Comparison of ENCODE assay signal across 2 cellular contexts in the genomic region with DNA sequence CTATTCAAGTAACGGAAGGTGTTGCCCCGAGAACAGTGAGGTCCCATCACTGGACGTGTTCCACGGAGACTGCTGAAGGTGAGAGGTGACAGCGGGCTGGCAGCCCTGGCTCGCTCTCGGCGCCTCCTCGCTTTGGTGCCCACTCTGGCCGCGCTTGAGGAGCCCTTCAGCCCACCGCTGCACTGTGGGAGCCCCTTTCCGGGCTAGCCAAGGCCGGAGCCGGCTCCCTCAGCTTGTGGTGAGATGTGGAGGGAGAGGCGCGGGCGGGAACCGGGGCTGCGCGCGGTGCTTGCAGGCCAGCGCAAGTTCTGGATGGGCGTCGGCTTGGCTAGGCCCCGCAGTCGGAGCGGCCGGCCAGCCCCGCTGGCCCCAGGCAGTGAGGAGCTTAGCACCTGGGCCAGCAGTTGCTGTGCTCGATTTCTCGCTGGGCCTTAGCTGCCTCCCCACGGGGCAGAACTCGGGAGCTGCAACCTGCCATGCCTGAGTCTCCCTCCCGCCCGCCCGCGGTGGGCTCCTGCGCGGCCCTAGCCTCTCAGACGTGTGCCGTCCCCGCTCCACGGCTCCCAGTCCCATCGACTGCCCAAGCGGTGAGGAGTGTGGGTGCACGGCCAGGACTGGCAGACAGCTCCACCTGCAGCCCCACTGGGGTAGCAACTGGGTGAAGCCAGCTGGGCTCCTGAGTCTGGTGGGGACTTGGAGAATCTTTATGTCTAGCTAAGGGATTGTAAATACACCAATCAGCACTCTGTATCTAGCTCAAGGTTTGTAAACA.
TF ChIP-seq lines count a peak whose summit lies in the region.

No MANE protein-coding gene starts in this region.

TF ChIP-seq in SK-N-SH, 30 proteins besides CTCF, POLR2A, EP300 and RAD21 (continued from another document):
- TF ChIP-seq, protein P1, sequence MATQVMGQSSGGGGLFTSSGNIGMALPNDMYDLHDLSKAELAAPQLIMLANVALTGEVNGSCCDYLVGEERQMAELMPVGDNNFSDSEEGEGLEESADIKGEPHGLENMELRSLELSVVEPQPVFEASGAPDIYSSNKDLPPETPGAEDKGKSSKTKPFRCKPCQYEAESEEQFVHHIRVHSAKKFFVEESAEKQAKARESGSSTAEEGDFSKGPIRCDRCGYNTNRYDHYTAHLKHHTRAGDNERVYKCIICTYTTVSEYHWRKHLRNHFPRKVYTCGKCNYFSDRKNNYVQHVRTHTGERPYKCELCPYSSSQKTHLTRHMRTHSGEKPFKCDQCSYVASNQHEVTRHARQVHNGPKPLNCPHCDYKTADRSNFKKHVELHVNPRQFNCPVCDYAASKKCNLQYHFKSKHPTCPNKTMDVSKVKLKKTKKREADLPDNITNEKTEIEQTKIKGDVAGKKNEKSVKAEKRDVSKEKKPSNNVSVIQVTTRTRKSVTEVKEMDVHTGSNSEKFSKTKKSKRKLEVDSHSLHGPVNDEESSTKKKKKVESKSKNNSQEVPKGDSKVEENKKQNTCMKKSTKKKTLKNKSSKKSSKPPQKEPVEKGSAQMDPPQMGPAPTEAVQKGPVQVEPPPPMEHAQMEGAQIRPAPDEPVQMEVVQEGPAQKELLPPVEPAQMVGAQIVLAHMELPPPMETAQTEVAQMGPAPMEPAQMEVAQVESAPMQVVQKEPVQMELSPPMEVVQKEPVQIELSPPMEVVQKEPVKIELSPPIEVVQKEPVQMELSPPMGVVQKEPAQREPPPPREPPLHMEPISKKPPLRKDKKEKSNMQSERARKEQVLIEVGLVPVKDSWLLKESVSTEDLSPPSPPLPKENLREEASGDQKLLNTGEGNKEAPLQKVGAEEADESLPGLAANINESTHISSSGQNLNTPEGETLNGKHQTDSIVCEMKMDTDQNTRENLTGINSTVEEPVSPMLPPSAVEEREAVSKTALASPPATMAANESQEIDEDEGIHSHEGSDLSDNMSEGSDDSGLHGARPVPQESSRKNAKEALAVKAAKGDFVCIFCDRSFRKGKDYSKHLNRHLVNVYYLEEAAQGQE (IDR thresholded peaks at IDR 0.05; ENCODE audit: low read depth, low read length): no peak
- TF ChIP-seq GABPA (IDR thresholded peaks at IDR 0.05; ENCODE audit: low read depth) (no peak), FOXM1 (IDR thresholded peaks at IDR 0.05; ENCODE audit: low read depth) (no peak), FOSL2 (IDR thresholded peaks at IDR 0.05; ENCODE audit: borderline replicate concordance, low read depth) (no peak), SIN3A (IDR thresholded peaks at IDR 0.05; ENCODE audit: borderline replicate concordance, low read depth, low read length) (no peak), NRF1 (IDR thresholded peaks at IDR 0.05; ENCODE audit: low read depth, low read length) (no peak)
- TF ChIP-seq, protein P2, sequence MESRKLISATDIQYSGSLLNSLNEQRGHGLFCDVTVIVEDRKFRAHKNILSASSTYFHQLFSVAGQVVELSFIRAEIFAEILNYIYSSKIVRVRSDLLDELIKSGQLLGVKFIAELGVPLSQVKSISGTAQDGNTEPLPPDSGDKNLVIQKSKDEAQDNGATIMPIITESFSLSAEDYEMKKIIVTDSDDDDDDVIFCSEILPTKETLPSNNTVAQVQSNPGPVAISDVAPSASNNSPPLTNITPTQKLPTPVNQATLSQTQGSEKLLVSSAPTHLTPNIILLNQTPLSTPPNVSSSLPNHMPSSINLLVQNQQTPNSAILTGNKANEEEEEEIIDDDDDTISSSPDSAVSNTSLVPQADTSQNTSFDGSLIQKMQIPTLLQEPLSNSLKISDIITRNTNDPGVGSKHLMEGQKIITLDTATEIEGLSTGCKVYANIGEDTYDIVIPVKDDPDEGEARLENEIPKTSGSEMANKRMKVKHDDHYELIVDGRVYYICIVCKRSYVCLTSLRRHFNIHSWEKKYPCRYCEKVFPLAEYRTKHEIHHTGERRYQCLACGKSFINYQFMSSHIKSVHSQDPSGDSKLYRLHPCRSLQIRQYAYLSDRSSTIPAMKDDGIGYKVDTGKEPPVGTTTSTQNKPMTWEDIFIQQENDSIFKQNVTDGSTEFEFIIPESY (IDR thresholded peaks at IDR 0.05; ENCODE audit: borderline replicate concordance, low read depth): no peak
TF ChIP-seq in SK-N-SH: peak in this region for 0.

TF ChIP-seq in SK-N-SH treated with all-trans-retinoic acid at 6 μM for 48 hours, 23 proteins besides CTCF, POLR2A, EP300 and RAD21 (continued from another document):
- TF ChIP-seq, protein P3, sequence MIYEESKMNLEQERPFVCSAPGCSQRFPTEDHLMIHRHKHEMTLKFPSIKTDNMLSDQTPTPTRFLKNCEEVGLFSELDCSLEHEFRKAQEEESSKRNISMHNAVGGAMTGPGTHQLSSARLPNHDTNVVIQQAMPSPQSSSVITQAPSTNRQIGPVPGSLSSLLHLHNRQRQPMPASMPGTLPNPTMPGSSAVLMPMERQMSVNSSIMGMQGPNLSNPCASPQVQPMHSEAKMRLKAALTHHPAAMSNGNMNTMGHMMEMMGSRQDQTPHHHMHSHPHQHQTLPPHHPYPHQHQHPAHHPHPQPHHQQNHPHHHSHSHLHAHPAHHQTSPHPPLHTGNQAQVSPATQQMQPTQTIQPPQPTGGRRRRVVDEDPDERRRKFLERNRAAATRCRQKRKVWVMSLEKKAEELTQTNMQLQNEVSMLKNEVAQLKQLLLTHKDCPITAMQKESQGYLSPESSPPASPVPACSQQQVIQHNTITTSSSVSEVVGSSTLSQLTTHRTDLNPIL (CRISPR knock-in tag; IDR thresholded peaks at IDR 0.05; ENCODE audit: low read depth): no peak
- TF ChIP-seq ZFP3 (CRISPR knock-in tag; IDR thresholded peaks at IDR 0.05) (no peak), ZNF565 (CRISPR knock-in tag; conservative IDR thresholded peaks at IDR 0.05; ENCODE audit: low read depth) (no peak), ZNF8 (CRISPR knock-in tag; IDR thresholded peaks at IDR 0.05) (no peak), ISL1 (CRISPR knock-in tag; IDR thresholded peaks at IDR 0.05) (no peak), ZC3H10 (CRISPR knock-in tag; IDR thresholded peaks at IDR 0.05) (no peak), SNAI2 (CRISPR knock-in tag; IDR thresholded peaks at IDR 0.05) (no peak), PPARA (CRISPR knock-in tag; IDR thresholded peaks at IDR 0.05; ENCODE audit: borderline replicate concordance) (no peak), ESRRG (CRISPR knock-in tag; IDR thresholded peaks at IDR 0.05) (no peak), GLIS3 (CRISPR knock-in tag; IDR thresholded peaks at IDR 0.05) (no peak), OSR1 (CRISPR knock-in tag; IDR thresholded peaks at IDR 0.05) (no peak), ZNF70 (CRISPR knock-in tag; IDR thresholded peaks at IDR 0.05) (no peak), ZFP30 (CRISPR knock-in tag; IDR thresholded peaks at IDR 0.05) (no peak)
- TF ChIP-seq, protein P4, sequence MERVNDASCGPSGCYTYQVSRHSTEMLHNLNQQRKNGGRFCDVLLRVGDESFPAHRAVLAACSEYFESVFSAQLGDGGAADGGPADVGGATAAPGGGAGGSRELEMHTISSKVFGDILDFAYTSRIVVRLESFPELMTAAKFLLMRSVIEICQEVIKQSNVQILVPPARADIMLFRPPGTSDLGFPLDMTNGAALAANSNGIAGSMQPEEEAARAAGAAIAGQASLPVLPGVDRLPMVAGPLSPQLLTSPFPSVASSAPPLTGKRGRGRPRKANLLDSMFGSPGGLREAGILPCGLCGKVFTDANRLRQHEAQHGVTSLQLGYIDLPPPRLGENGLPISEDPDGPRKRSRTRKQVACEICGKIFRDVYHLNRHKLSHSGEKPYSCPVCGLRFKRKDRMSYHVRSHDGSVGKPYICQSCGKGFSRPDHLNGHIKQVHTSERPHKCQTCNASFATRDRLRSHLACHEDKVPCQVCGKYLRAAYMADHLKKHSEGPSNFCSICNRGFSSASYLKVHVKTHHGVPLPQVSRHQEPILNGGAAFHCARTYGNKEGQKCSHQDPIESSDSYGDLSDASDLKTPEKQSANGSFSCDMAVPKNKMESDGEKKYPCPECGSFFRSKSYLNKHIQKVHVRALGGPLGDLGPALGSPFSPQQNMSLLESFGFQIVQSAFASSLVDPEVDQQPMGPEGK (CRISPR knock-in tag; IDR thresholded peaks at IDR 0.05; ENCODE audit: borderline replicate concordance): no peak
- TF ChIP-seq, protein P5, sequence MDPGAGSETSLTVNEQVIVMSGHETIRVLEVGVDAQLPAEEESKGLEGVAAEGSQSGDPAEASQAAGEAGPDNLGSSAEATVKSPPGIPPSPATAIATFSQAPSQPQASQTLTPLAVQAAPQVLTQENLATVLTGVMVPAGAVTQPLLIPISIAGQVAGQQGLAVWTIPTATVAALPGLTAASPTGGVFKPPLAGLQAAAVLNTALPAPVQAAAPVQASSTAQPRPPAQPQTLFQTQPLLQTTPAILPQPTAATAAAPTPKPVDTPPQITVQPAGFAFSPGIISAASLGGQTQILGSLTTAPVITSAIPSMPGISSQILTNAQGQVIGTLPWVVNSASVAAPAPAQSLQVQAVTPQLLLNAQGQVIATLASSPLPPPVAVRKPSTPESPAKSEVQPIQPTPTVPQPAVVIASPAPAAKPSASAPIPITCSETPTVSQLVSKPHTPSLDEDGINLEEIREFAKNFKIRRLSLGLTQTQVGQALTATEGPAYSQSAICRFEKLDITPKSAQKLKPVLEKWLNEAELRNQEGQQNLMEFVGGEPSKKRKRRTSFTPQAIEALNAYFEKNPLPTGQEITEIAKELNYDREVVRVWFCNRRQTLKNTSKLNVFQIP (CRISPR knock-in tag; IDR thresholded peaks at IDR 0.05; ENCODE audit: borderline replicate concordance, low read depth): no peak
TF ChIP-seq in SK-N-SH treated with all-trans-retinoic acid at 6 μM for 48 hours: peak in this region for 0.
